12 cellular contexts compared by ENCODE assay signal in genomic region chr4:110411599-110412011, GRCh38.
DNase-seq lines count a peak whose midpoint lies in the region; ATAC-seq, FAIRE-seq and TF ChIP-seq lines count a peak whose summit lies in the region.
"Had no signal": no experiment of that assay in that cellular context is flagged by ENCODE, and none has a peak within 500 bp of the region (broad histone marks: within the 10 kb centered on the region; RNA-seq: fewer than 3 reads in every experiment).

No MANE protein-coding gene starts in this region.

- no peaks in the 10 kb centered on the region for H3K79me2 ChIP-seq in astrocyte (ENCODE audit: insufficient read depth, low read length)

- no peaks in the 10 kb centered on the region for H3K9me3 Mint-ChIP-seq in astrocyte (ENCODE audit: unreplicated experiment)

- H3K4me1 Mint-ChIP-seq in astrocyte (ENCODE audit: low read depth, unreplicated experiment) = peaks cover 13% of the 10 kb centered on the region

- no peak for TF ChIP-seq POLR2A in adrenal gland (IDR thresholded peaks at IDR 0.05)

- H3K27ac ChIP-seq in HUES64 (ENCODE audit: low read depth, low read length) (peak overlapping the region; percentile 76; the same call in 1 of the 2 replicates), astrocyte (ENCODE audit: low read depth, low read length) (no peak overlapping the region), adrenal gland (no peak overlapping the region)
- H3K27ac ChIP-seq: dorsolateral prefrontal cortex, skin epidermis had no signal

- intact Hi-C loops in cardiac septum (cut with DNase I) (no loop called here), adrenal gland (cut with DNase I) (no loop called here), left cardiac atrium (cut with DNase I) (no loop called here)

- H3K4me3 ChIP-seq in HUES64 (ENCODE audit: low read length) (peak overlapping the region; percentile 64), astrocyte (ENCODE audit: insufficient read depth, low read depth, low read length) (no peak overlapping the region), adrenal gland (no peak overlapping the region)
- H3K4me3 ChIP-seq: dorsolateral prefrontal cortex, skin epidermis had no signal

- H3K27me3 ChIP-seq in HUES64 (ENCODE audit: insufficient read depth, low read length) (peaks cover 27% of the 10 kb centered on the region), astrocyte (ENCODE audit: insufficient read depth, low read length) (no peaks in the 10 kb centered on the region), adrenal gland (no peaks in the 10 kb centered on the region)

- H3K36me3 Mint-ChIP-seq in astrocyte (ENCODE audit: low read depth, unreplicated experiment) = no peaks in the 10 kb centered on the region

- no peak overlapping the region for H3K4me2 ChIP-seq in astrocyte (ENCODE audit: low read length)

- DNase-seq in AG20443 (ENCODE audit: low spot score) (peak; percentile 9), astrocyte (ENCODE audit: low read depth) (no peak), left kidney (ENCODE audit: low read depth, low spot score) (peak; percentile 88), cardiac septum (ENCODE audit: low spot score) (no peak), adrenal gland (no peak), left cardiac atrium (no peak)
- DNase-seq: dorsolateral prefrontal cortex, NCI-H1436 had no signal

- no peaks in the 10 kb centered on the region for H4K20me1 ChIP-seq in astrocyte (ENCODE audit: insufficient read depth, low read length)

- WGBS in HUES64 = 6% methylated on average over 5 of the region's 5 CpGs
- WGBS in adrenal gland, 4 donors = 65 to 85% (median 80%) methylated on average over 5 of the region's 5 CpGs

- no peak for ATAC-seq in GM19023 (IDR thresholded peaks at IDR 0.05; ENCODE audit: unreplicated experiment)
- ATAC-seq in left cardiac atrium = no peak

- no peak for FAIRE-seq in astrocyte (lab: Jason Lieb, UNC)
- FAIRE-seq: RCC 7860 had no signal

- TF ChIP-seq CTCF in astrocyte (IDR thresholded peaks at IDR 0.05; ENCODE audit: insufficient read depth, low read depth, low read length) (no peak), adrenal gland (IDR thresholded peaks at IDR 0.05) (no peak)

- H3K27ac Mint-ChIP-seq in astrocyte (ENCODE audit: unreplicated experiment) = peak overlapping the region; percentile 80

- no peak overlapping the region for H2AFZ ChIP-seq in astrocyte (ENCODE audit: low read depth, low read length)

- peak overlapping the region; percentile 83 for H3K4me3 Mint-ChIP-seq in astrocyte (ENCODE audit: unreplicated experiment)

- H3K27me3 Mint-ChIP-seq in astrocyte (ENCODE audit: low read depth, unreplicated experiment) = no peaks in the 10 kb centered on the region

- H3K4me1 ChIP-seq in HUES64 (ENCODE audit: insufficient read depth, low read length) (peaks cover 22% of the 10 kb centered on the region), astrocyte (ENCODE audit: insufficient read depth, low read length) (peaks cover 8% of the 10 kb centered on the region), adrenal gland (replicated peaks in 1 of 2) (no peaks in the 10 kb centered on the region)

- H3K36me3 ChIP-seq in HUES64 (ENCODE audit: insufficient read depth, low read length) = no peaks in the 10 kb centered on the region
- H3K36me3 ChIP-seq in astrocyte (ENCODE audit: insufficient read depth, low read length) = no peaks in the 10 kb centered on the region
- no peaks in the 10 kb centered on the region for H3K36me3 ChIP-seq in adrenal gland (replicated peaks in 1 of 2)

- H3K9ac ChIP-seq in HUES64 (ENCODE audit: low read depth, low read length) (peak overlapping the region; percentile 77), astrocyte (ENCODE audit: low read length) (no peak overlapping the region)

- H3K9me3 ChIP-seq in HUES64 (ENCODE audit: insufficient read depth, low read depth, low read length) (no peaks in the 10 kb centered on the region), astrocyte (ENCODE audit: insufficient read depth, low read depth, low read length) (no peaks in the 10 kb centered on the region), adrenal gland (replicated peaks in 1 of 3) (no peaks in the 10 kb centered on the region)

Comparison
In these comparisons a context has a peak if more than half of its experiments do, and no peak if none do; other contexts are left out.
1. DNase-seq: peak in AG20443 (single experiment) and left kidney (single experiment); none in astrocyte (single experiment), cardiac septum (single experiment), adrenal gland (0 of 7) and left cardiac atrium (single experiment).